In the genomic region with DNA sequence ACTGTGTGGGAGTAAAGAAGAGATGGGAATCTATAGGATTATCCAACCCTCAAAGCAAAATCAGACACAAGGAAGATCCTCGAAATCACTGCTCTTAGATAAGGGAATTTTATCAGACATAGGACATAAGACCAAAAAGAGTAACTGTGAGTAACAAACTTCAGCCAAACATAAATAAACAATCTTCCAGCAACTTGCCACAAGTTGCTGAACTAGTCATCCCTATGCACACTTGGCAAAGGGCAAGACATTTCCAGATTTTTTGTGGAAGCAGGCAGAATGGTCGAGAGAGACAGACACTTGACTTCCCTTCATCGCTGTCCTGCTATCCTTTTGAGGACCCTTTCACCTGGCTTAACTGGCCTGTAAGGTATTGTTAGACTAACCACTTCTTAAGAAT, we compare ENCODE assay signal across 2 cellular contexts.
TF ChIP-seq lines count a peak whose summit lies in the region.

No MANE protein-coding gene starts in this region.

TF ChIP-seq in IMR-90, 13 proteins besides CTCF, POLR2A, EP300 and RAD21 (continued from another document):
- TF ChIP-seq, protein P1, sequence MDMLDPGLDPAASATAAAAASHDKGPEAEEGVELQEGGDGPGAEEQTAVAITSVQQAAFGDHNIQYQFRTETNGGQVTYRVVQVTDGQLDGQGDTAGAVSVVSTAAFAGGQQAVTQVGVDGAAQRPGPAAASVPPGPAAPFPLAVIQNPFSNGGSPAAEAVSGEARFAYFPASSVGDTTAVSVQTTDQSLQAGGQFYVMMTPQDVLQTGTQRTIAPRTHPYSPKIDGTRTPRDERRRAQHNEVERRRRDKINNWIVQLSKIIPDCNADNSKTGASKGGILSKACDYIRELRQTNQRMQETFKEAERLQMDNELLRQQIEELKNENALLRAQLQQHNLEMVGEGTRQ (IDR thresholded peaks at IDR 0.05; ENCODE audit: low read depth, low read length), result no peak
- TF ChIP-seq SMC3 (IDR thresholded peaks at IDR 0.05; ENCODE audit: low read depth, low read length) (no peak), CEBPB (IDR thresholded peaks at IDR 0.05; ENCODE audit: low read depth, low read length) (no peak), MAZ (IDR thresholded peaks at IDR 0.05; ENCODE audit: borderline replicate concordance, low read depth, low read length) (no peak), CHD1 (IDR thresholded peaks at IDR 0.05; ENCODE audit: low read depth, low read length) (no peak), NFE2L2 (IDR thresholded peaks at IDR 0.05; ENCODE audit: low read depth, low read length) (no peak), ELK1 (IDR thresholded peaks at IDR 0.05; ENCODE audit: borderline replicate concordance, low read depth, low read length) (no peak)

TF ChIP-seq in GM12878, 131 proteins besides CTCF, POLR2A, EP300 and RAD21 (continued from another document):
- TF ChIP-seq PKNOX1 (IDR thresholded peaks at IDR 0.05) (no peak), TAF1 (IDR thresholded peaks at IDR 0.05; ENCODE audit: borderline replicate concordance, low read depth, low read length) (no peak), ZNF274 (IDR thresholded peaks at IDR 0.05; ENCODE audit: insufficient read depth, insufficient read length) (no peak), RFX5 (IDR thresholded peaks at IDR 0.05; ENCODE audit: low read depth, low read length) (no peak), MEF2A (IDR thresholded peaks at IDR 0.05; ENCODE audit: insufficient read depth, low read depth, low read length) (no peak), ELK1 (IDR thresholded peaks at IDR 0.05; ENCODE audit: low read depth, low read length) (no peak), CHD2 (IDR thresholded peaks at IDR 0.05; ENCODE audit: borderline replicate concordance, low read depth, low read length) (no peak), IKZF2 (IDR thresholded peaks at IDR 0.05) (no peak)
- TF ChIP-seq, protein P2, sequence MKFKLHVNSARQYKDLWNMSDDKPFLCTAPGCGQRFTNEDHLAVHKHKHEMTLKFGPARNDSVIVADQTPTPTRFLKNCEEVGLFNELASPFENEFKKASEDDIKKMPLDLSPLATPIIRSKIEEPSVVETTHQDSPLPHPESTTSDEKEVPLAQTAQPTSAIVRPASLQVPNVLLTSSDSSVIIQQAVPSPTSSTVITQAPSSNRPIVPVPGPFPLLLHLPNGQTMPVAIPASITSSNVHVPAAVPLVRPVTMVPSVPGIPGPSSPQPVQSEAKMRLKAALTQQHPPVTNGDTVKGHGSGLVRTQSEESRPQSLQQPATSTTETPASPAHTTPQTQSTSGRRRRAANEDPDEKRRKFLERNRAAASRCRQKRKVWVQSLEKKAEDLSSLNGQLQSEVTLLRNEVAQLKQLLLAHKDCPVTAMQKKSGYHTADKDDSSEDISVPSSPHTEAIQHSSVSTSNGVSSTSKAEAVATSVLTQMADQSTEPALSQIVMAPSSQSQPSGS (IDR thresholded peaks at IDR 0.05; ENCODE audit: low read length), result no peak
